1 cellular context compared by ENCODE assay signal in the genomic region with DNA sequence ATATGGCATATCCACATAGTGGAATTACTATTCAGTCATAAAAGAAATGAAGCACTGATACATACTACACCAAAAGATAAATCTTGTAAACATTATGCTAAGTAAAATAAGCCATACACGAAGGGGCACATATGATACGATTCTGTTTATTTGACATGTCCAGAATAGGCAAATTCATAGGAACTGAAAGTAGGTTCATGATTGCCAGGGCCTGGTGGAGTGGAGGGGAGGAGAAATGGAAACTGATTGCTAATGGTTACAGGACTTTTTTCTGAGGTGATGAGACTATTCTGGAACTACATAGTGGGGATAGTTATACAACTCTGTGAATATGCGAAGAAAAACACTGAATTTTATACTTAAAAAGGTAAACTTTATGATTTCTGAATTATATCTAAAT.
TF ChIP-seq lines count a peak whose summit lies in the region.

No MANE protein-coding gene starts in this region.

TF ChIP-seq in GM12878, 131 proteins besides CTCF, POLR2A, EP300 and RAD21 (continued from another document):
- TF ChIP-seq, protein P1, sequence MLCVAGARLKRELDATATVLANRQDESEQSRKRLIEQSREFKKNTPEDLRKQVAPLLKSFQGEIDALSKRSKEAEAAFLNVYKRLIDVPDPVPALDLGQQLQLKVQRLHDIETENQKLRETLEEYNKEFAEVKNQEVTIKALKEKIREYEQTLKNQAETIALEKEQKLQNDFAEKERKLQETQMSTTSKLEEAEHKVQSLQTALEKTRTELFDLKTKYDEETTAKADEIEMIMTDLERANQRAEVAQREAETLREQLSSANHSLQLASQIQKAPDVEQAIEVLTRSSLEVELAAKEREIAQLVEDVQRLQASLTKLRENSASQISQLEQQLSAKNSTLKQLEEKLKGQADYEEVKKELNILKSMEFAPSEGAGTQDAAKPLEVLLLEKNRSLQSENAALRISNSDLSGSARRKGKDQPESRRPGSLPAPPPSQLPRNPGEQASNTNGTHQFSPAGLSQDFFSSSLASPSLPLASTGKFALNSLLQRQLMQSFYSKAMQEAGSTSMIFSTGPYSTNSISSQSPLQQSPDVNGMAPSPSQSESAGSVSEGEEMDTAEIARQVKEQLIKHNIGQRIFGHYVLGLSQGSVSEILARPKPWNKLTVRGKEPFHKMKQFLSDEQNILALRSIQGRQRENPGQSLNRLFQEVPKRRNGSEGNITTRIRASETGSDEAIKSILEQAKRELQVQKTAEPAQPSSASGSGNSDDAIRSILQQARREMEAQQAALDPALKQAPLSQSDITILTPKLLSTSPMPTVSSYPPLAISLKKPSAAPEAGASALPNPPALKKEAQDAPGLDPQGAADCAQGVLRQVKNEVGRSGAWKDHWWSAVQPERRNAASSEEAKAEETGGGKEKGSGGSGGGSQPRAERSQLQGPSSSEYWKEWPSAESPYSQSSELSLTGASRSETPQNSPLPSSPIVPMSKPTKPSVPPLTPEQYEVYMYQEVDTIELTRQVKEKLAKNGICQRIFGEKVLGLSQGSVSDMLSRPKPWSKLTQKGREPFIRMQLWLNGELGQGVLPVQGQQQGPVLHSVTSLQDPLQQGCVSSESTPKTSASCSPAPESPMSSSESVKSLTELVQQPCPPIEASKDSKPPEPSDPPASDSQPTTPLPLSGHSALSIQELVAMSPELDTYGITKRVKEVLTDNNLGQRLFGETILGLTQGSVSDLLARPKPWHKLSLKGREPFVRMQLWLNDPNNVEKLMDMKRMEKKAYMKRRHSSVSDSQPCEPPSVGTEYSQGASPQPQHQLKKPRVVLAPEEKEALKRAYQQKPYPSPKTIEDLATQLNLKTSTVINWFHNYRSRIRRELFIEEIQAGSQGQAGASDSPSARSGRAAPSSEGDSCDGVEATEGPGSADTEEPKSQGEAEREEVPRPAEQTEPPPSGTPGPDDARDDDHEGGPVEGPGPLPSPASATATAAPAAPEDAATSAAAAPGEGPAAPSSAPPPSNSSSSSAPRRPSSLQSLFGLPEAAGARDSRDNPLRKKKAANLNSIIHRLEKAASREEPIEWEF (IDR thresholded peaks at IDR 0.05; ENCODE audit: insufficient replicate concordance, low read depth, low read length) = no peak
- no peak for TF ChIP-seq CBX5 (IDR thresholded peaks at IDR 0.05; ENCODE audit: low read depth)
- TF ChIP-seq, protein P2, sequence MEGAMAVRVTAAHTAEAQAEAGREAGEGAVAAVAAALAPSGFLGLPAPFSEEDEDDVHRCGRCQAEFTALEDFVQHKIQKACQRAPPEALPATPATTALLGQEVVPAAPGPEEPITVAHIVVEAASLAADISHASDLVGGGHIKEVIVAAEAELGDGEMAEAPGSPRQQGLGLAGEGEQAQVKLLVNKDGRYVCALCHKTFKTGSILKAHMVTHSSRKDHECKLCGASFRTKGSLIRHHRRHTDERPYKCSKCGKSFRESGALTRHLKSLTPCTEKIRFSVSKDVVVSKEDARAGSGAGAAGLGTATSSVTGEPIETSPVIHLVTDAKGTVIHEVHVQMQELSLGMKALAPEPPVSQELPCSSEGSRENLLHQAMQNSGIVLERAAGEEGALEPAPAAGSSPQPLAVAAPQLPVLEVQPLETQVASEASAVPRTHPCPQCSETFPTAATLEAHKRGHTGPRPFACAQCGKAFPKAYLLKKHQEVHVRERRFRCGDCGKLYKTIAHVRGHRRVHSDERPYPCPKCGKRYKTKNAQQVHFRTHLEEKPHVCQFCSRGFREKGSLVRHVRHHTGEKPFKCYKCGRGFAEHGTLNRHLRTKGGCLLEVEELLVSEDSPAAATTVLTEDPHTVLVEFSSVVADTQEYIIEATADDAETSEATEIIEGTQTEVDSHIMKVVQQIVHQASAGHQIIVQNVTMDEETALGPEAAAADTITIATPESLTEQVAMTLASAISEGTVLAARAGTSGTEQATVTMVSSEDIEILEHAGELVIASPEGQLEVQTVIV (IDR thresholded peaks at IDR 0.05; ENCODE audit: borderline replicate concordance, partially characterized antibody) = no peak
- TF ChIP-seq, protein P3, sequence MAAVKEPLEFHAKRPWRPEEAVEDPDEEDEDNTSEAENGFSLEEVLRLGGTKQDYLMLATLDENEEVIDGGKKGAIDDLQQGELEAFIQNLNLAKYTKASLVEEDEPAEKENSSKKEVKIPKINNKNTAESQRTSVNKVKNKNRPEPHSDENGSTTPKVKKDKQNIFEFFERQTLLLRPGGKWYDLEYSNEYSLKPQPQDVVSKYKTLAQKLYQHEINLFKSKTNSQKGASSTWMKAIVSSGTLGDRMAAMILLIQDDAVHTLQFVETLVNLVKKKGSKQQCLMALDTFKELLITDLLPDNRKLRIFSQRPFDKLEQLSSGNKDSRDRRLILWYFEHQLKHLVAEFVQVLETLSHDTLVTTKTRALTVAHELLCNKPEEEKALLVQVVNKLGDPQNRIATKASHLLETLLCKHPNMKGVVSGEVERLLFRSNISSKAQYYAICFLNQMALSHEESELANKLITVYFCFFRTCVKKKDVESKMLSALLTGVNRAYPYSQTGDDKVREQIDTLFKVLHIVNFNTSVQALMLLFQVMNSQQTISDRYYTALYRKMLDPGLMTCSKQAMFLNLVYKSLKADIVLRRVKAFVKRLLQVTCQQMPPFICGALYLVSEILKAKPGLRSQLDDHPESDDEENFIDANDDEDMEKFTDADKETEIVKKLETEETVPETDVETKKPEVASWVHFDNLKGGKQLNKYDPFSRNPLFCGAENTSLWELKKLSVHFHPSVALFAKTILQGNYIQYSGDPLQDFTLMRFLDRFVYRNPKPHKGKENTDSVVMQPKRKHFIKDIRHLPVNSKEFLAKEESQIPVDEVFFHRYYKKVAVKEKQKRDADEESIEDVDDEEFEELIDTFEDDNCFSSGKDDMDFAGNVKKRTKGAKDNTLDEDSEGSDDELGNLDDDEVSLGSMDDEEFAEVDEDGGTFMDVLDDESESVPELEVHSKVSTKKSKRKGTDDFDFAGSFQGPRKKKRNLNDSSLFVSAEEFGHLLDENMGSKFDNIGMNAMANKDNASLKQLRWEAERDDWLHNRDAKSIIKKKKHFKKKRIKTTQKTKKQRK (IDR thresholded peaks at IDR 0.05; ENCODE audit: low read depth, low read length) = no peak
- TF ChIP-seq BHLHE40 (IDR thresholded peaks at IDR 0.05; ENCODE audit: borderline replicate concordance in 1 of 2, low read depth in 2 of 2, low read length in 1 of 2) = no peak
- TF ChIP-seq SRF (IDR thresholded peaks at IDR 0.05; ENCODE audit: low read depth in 2 of 2, low read length in 2 of 2) = no peak
- no peak for TF ChIP-seq ESRRA (IDR thresholded peaks at IDR 0.05; ENCODE audit: low read length)
- no peak for TF ChIP-seq FOS (IDR thresholded peaks at IDR 0.05; ENCODE audit: borderline replicate concordance, extremely low read depth, insufficient read length)
